In the genomic region with DNA sequence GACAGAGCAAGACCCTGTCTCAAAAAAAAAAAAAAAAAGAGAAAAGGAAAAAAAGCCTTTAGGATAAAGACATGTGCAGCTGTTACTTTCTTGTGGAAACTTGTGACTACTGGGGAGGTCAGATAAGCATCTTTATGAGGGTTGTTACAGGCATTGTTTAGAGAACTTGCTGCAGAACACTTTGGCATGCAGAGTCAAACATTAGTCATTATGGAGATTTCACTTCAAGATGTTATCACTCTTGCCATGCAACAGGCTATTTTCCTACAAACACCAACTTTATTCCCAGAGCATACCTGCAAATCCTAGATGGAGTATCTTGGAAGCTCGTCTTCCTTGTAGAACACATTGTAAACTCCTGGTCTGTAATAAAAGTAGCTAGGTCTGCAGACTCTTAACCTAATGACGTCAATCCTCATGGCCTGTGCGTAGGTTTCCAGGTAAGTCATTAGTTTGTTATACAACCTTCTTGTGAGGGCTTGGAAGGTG, we compare ENCODE assay signal across 1 cellular context.
TF ChIP-seq lines count a peak whose summit lies in the region.

No MANE protein-coding gene starts in this region.

TF ChIP-seq in GM12878, 131 proteins besides CTCF, POLR2A, EP300 and RAD21:
- TF ChIP-seq, protein P1, sequence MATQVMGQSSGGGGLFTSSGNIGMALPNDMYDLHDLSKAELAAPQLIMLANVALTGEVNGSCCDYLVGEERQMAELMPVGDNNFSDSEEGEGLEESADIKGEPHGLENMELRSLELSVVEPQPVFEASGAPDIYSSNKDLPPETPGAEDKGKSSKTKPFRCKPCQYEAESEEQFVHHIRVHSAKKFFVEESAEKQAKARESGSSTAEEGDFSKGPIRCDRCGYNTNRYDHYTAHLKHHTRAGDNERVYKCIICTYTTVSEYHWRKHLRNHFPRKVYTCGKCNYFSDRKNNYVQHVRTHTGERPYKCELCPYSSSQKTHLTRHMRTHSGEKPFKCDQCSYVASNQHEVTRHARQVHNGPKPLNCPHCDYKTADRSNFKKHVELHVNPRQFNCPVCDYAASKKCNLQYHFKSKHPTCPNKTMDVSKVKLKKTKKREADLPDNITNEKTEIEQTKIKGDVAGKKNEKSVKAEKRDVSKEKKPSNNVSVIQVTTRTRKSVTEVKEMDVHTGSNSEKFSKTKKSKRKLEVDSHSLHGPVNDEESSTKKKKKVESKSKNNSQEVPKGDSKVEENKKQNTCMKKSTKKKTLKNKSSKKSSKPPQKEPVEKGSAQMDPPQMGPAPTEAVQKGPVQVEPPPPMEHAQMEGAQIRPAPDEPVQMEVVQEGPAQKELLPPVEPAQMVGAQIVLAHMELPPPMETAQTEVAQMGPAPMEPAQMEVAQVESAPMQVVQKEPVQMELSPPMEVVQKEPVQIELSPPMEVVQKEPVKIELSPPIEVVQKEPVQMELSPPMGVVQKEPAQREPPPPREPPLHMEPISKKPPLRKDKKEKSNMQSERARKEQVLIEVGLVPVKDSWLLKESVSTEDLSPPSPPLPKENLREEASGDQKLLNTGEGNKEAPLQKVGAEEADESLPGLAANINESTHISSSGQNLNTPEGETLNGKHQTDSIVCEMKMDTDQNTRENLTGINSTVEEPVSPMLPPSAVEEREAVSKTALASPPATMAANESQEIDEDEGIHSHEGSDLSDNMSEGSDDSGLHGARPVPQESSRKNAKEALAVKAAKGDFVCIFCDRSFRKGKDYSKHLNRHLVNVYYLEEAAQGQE (IDR thresholded peaks at IDR 0.05; ENCODE audit: low read depth, low read length): no peak
- no peak for TF ChIP-seq KLF5 (IDR thresholded peaks at IDR 0.05; ENCODE audit: partially characterized antibody)
- no peak for TF ChIP-seq RFX5 (IDR thresholded peaks at IDR 0.05; ENCODE audit: low read depth, low read length)
- TF ChIP-seq, protein P2, sequence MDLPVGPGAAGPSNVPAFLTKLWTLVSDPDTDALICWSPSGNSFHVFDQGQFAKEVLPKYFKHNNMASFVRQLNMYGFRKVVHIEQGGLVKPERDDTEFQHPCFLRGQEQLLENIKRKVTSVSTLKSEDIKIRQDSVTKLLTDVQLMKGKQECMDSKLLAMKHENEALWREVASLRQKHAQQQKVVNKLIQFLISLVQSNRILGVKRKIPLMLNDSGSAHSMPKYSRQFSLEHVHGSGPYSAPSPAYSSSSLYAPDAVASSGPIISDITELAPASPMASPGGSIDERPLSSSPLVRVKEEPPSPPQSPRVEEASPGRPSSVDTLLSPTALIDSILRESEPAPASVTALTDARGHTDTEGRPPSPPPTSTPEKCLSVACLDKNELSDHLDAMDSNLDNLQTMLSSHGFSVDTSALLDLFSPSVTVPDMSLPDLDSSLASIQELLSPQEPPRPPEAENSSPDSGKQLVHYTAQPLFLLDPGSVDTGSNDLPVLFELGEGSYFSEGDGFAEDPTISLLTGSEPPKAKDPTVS (IDR thresholded peaks at IDR 0.05; ENCODE audit: low read depth, low read length): no peak
- TF ChIP-seq NKRF (conservative IDR thresholded peaks at IDR 0.05): no peak
- TF ChIP-seq SMC3 (IDR thresholded peaks at IDR 0.05; ENCODE audit: borderline replicate concordance, low read length): no peak
- no peak for TF ChIP-seq TARDBP (IDR thresholded peaks at IDR 0.05; ENCODE audit: borderline replicate concordance)
- no peak for TF ChIP-seq RB1 (IDR thresholded peaks at IDR 0.05; ENCODE audit: borderline replicate concordance)
